ENCODE assay signal across 22 cellular contexts in genomic region chr7:5232485-5232837, GRCh38. TPM values are rescaled to one million over a fixed set of nuclear protein-coding genes. Genes with fewer than 3 reads are reported as not detected.
DNase-seq lines count a peak whose midpoint lies in the region; ATAC-seq and TF ChIP-seq lines count a peak whose summit lies in the region.
"Had no signal": no experiment of that assay in that cellular context is flagged by ENCODE, and none has a peak within 500 bp of the region (broad histone marks: within the 10 kb centered on the region; RNA-seq: fewer than 3 reads in every experiment).

No MANE protein-coding gene starts in this region.

- TF ChIP-seq CTCF in cardiac muscle cell (IDR thresholded peaks at IDR 0.05; ENCODE audit: low read depth, low read length) (no peak), right atrium auricular region (IDR thresholded peaks at IDR 0.05) (no peak), upper lobe of left lung (IDR thresholded peaks at IDR 0.05) (no peak)

- peaks cover 28% of the 10 kb centered on the region for H3K36me3 ChIP-seq in cardiac muscle cell
- peaks cover 49% of the 10 kb centered on the region for H3K36me3 ChIP-seq in right atrium auricular region
- peaks cover 16 to 58% (median 42%) of the 10 kb centered on the region in 4 donors for H3K36me3 ChIP-seq in upper lobe of left lung

- peaks cover 7% of the 10 kb centered on the region for H3K4me1 ChIP-seq in cardiac muscle cell (ENCODE audit: low read depth)
- H3K4me1 ChIP-seq in right atrium auricular region = peaks cover 0 to 6% of the 10 kb centered on the region in 2 donors
- peaks cover 0 to 35% (median 32%) of the 10 kb centered on the region in 4 donors for H3K4me1 ChIP-seq in upper lobe of left lung

- H3K9me3 ChIP-seq in cardiac muscle cell (ENCODE audit: low read depth) = no peaks in the 10 kb centered on the region
- no peaks in the 10 kb centered on the region for H3K9me3 ChIP-seq in right atrium auricular region
- H3K9me3 ChIP-seq in upper lobe of left lung = no peaks in the 10 kb centered on the region

- no peak overlapping the region for H3K4me3 Mint-ChIP-seq in dendritic cell treated with granulocyte-macrophage colony-stimulating factor and Interleukin-4, amounts not matched to agents 40 ng/mL and 50 ng/mL, for 4 days
- H3K4me3 Mint-ChIP-seq: activated CD4-positive, alpha-beta T cell treated with anti-CD3 and anti-CD28 coated beads, Interleukin-2, amount 10 ng/mL, durations not matched to agents 24 days and 14 days; natural killer cell had no signal

- intact Hi-C loops in dendritic cell treated with granulocyte-macrophage colony-stimulating factor and Interleukin-4, amounts not matched to agents 40 ng/mL and 50 ng/mL, for 4 days (cut with micrococcal nuclease) = no loop called here

- H3K9me3 Mint-ChIP-seq in dendritic cell treated with granulocyte-macrophage colony-stimulating factor and Interleukin-4, amounts not matched to agents 40 ng/mL and 50 ng/mL, for 4 days = no peaks in the 10 kb centered on the region
- H3K9me3 Mint-ChIP-seq: activated CD4-positive, alpha-beta T cell treated with anti-CD3 and anti-CD28 coated beads, Interleukin-2, amount 10 ng/mL, durations not matched to agents 24 days and 14 days; central memory CD8-positive, alpha-beta T cell; natural killer cell had no signal

- H3K4me3 ChIP-seq in cardiac muscle cell = no peak overlapping the region
- H3K4me3 ChIP-seq in right atrium auricular region = no peak overlapping the region
- H3K4me3 ChIP-seq in upper lobe of left lung = no peak overlapping the region

- no peak for TF ChIP-seq EP300 in upper lobe of left lung (IDR thresholded peaks at IDR 0.05)

- H3K36me3 Mint-ChIP-seq in dendritic cell treated with granulocyte-macrophage colony-stimulating factor and Interleukin-4, amounts not matched to agents 40 ng/mL and 50 ng/mL, for 4 days (ENCODE audit: low read depth) = peaks cover 64% of the 10 kb centered on the region

- H3K27ac Mint-ChIP-seq in dendritic cell treated with granulocyte-macrophage colony-stimulating factor and Interleukin-4, amounts not matched to agents 40 ng/mL and 50 ng/mL, for 4 days = peak overlapping the region; percentile 90
- H3K27ac Mint-ChIP-seq: activated CD4-positive, alpha-beta T cell treated with anti-CD3 and anti-CD28 coated beads, Interleukin-2, amount 10 ng/mL, durations not matched to agents 24 days and 14 days had no signal

- peak overlapping the region; percentile 74 for H3K27ac ChIP-seq in cardiac muscle cell
- H3K27ac ChIP-seq in right atrium auricular region = no peak overlapping the region
- H3K27ac ChIP-seq in upper lobe of left lung = peak overlapping the region; percentile 56 to 77 (median 64)
- H3K27ac ChIP-seq: KMS-11 had no signal

- ATAC-seq in HG02970 (IDR thresholded peaks at IDR 0.05; ENCODE audit: low FRiP score, unreplicated experiment) (peak; percentile 1), upper lobe of left lung (ENCODE audit: low FRiP score in 2 of 2) (peak in 1 of 2 donors; percentile 56), GM19455 (IDR thresholded peaks at IDR 0.05; ENCODE audit: unreplicated experiment) (no peak)
- ATAC-seq: HCT116 had no signal

- TF ChIP-seq POLR2A in upper lobe of left lung (IDR thresholded peaks at IDR 0.05) = no peak

- H3K27me3 ChIP-seq in cardiac muscle cell (no peaks in the 10 kb centered on the region), right atrium auricular region (no peaks in the 10 kb centered on the region), upper lobe of left lung (no peaks in the 10 kb centered on the region)

- 60 to 68% methylated on average over 4 to 13 of the region's 13 CpGs for WGBS in upper lobe of left lung, 2 donors

- H3K4me1 Mint-ChIP-seq in dendritic cell treated with granulocyte-macrophage colony-stimulating factor and Interleukin-4, amounts not matched to agents 40 ng/mL and 50 ng/mL, for 4 days (ENCODE audit: low read depth) = peaks cover 83% of the 10 kb centered on the region

- H3K27me3 Mint-ChIP-seq in dendritic cell treated with granulocyte-macrophage colony-stimulating factor and Interleukin-4, amounts not matched to agents 40 ng/mL and 50 ng/mL, for 4 days = no peaks in the 10 kb centered on the region
- H3K27me3 Mint-ChIP-seq: activated CD4-positive, alpha-beta T cell treated with anti-CD3 and anti-CD28 coated beads, Interleukin-2, amount 10 ng/mL, durations not matched to agents 24 days and 14 days; central memory CD8-positive, alpha-beta T cell had no signal

- DNase-seq in cardiac muscle cell (ENCODE audit: low read depth in 1 of 2, low spot score in 1 of 2) = no peak
- no peak for DNase-seq in right atrium auricular region (ENCODE audit: low spot score)
- DNase-seq in upper lobe of left lung = peak in 1 of 2 donors; percentile 76
- no peak for DNase-seq in dedifferentiated amniotic fluid mesenchymal stem cell (ENCODE audit: extremely low spot score)
- DNase-seq in germinal center (ENCODE audit: low spot score) = no peak
- DNase-seq: activated CD4-positive, alpha-beta T cell treated with anti-CD3 and anti-CD28 coated beads, Interleukin-2, amount 10 ng/mL, durations not matched to agents 24 days and 14 days; activated CD8-positive, alpha-beta memory T cell treated with anti-CD3 and anti-CD28 coated beads, Interleukin-2, amount 50 U/mL, for 4 hours; activated effector memory CD4-positive, alpha-beta T cell treated with Interleukin-2 at 50 U/mL for 16 hours; DMS153; effector CD8-positive, alpha-beta T cell; head of caudate nucleus; mammary epithelial cell; natural killer cell; NCI-H1436; NCI-H2227 treated with DMSO at 0.1 percent for 48 hours; stimulated activated CD4-positive, alpha-beta T cell treated with anti-CD3 and anti-CD28 coated beads, Interleukin-2, amount 100 ng/mL, for 48 hours had no signal

RNA-seq across cellular contexts. Expression of gene WIPI2, which starts 42.4 kb away (rescaled TPM):
- 48.5 and 54.8 TPM in 2 replicates for total RNA-seq in cardiac muscle cell
- polyA plus RNA-seq in cardiac muscle cell = 52.0 and 63.7 TPM in 2 replicates
- 10 to 100 TPM; 49.2 to 56.7 TPM for total RNA-seq in right atrium auricular region
- 100 to 1,000 TPM in 1 of 6 donors, 10 to 100 TPM in 5; 49.1 to 129 (median 67.0) TPM for total RNA-seq in upper lobe of left lung

RNA-seq across cellular contexts. Expression of gene SLC29A4, which starts 50.3 kb away (rescaled TPM):
- total RNA-seq in cardiac muscle cell (19.5 and 28.3 TPM in 2 replicates), right atrium auricular region (1 to 10 TPM; 3.7 to 4.3 TPM), upper lobe of left lung (10 to 100 TPM in 1 of 6 donors, 1 to 10 TPM in 3, under 1 TPM in 2; 0.39 to 10.5 (median 1.4) TPM)
- polyA plus RNA-seq in cardiac muscle cell = 14.6 and 26.5 TPM in 2 replicates

Comparison
In these comparisons a context has a peak if more than half of its experiments do, and no peak if none do; other contexts are left out.
1. H3K27ac ChIP-seq: peak in cardiac muscle cell (single experiment) and upper lobe of left lung (4 of 4); none in right atrium auricular region (0 of 2).